ENCODE assay signal across 1 cellular context in genomic region chr9:113525831-113526230, GRCh38.
TF ChIP-seq lines count a peak whose summit lies in the region.

No MANE protein-coding gene starts in this region.

TF ChIP-seq in WTC11, 78 proteins besides CTCF, POLR2A, EP300 and RAD21 (continued from another document):
- TF ChIP-seq ZNF532 (CRISPR knock-in tag; IDR thresholded peaks at IDR 0.05; ENCODE audit: borderline replicate concordance) = no peak
